In genomic region chr5:141940695-141941271, GRCh38 we compare ENCODE assay signal across 9 cellular contexts. TPM values are rescaled to one million over a fixed set of nuclear protein-coding genes. Genes with fewer than 3 reads are reported as not detected.
DNase-seq lines count a peak whose midpoint lies in the region; ATAC-seq and TF ChIP-seq lines count a peak whose summit lies in the region.
"Had no signal": no experiment of that assay in that cellular context is flagged by ENCODE, and none has a peak within 500 bp of the region (broad histone marks: within the 10 kb centered on the region; RNA-seq: fewer than 3 reads in every experiment).

No MANE protein-coding gene starts in this region.

- no peak for ATAC-seq in CD4-positive, CD25-positive, alpha-beta regulatory T cell (ENCODE audit: low read depth in 2 of 2)

- no peak overlapping the region for H3K4me3 Mint-ChIP-seq in CD4-positive, CD25-positive, alpha-beta regulatory T cell
- no peak overlapping the region for H3K4me3 Mint-ChIP-seq in endothelial cell (ENCODE audit: unreplicated experiment)
- H3K4me3 Mint-ChIP-seq in CD8-positive, alpha-beta memory T cell = no peak overlapping the region

- H3K27ac Mint-ChIP-seq in CD4-positive, CD25-positive, alpha-beta regulatory T cell = peak overlapping the region in 2 of 3 donors; percentile 57 to 76
- peak overlapping the region; percentile 63 for H3K27ac Mint-ChIP-seq in endothelial cell (ENCODE audit: unreplicated experiment)
- H3K27ac Mint-ChIP-seq in CD8-positive, alpha-beta memory T cell = peak overlapping the region in 4 of 8 donors; percentile 70 to 92 (median 79)

- H3K4me1 Mint-ChIP-seq in CD4-positive, CD25-positive, alpha-beta regulatory T cell = peaks cover 0 to 8% (median 2%) of the 10 kb centered on the region in 4 donors
- peaks cover 40% of the 10 kb centered on the region for H3K4me1 Mint-ChIP-seq in endothelial cell (ENCODE audit: unreplicated experiment)
- H3K4me1 Mint-ChIP-seq in CD8-positive, alpha-beta memory T cell = peaks cover 0 to 2% (median 0%) of the 10 kb centered on the region in 3 donors

- H3K36me3 ChIP-seq in CD4-positive, CD25-positive, alpha-beta regulatory T cell (ENCODE audit: control insufficient read depth, insufficient read depth, low read length) = peaks cover 39% of the 10 kb centered on the region
- peaks cover 20% of the 10 kb centered on the region for H3K36me3 ChIP-seq in HAP-1 (replicated peaks)
- H3K36me3 ChIP-seq in CD8-positive, alpha-beta memory T cell (ENCODE audit: insufficient read depth, low read length) = peaks cover 9% of the 10 kb centered on the region

- no peaks in the 10 kb centered on the region for H3K27me3 Mint-ChIP-seq in CD4-positive, CD25-positive, alpha-beta regulatory T cell
- peaks cover 7% of the 10 kb centered on the region for H3K27me3 Mint-ChIP-seq in endothelial cell (ENCODE audit: unreplicated experiment)
- H3K27me3 Mint-ChIP-seq in CD8-positive, alpha-beta memory T cell = no peaks in the 10 kb centered on the region

- H3K27ac ChIP-seq in CD4-positive, CD25-positive, alpha-beta regulatory T cell (ENCODE audit: insufficient read depth, low read length, poor library complexity, severe bottlenecking) = no peak overlapping the region
- no peak overlapping the region for H3K27ac ChIP-seq in CD8-positive, alpha-beta memory T cell (ENCODE audit: low read depth, low read length)

- in situ Hi-C loops in HAP-1 (cut with MboI; ENCODE audit: low sequenced_read_pairs) = no loop called here

- no peaks in the 10 kb centered on the region for H3K27me3 ChIP-seq in CD4-positive, CD25-positive, alpha-beta regulatory T cell (ENCODE audit: control insufficient read depth, insufficient read depth, low read length)
- no peaks in the 10 kb centered on the region for H3K27me3 ChIP-seq in HAP-1 (ENCODE audit: low read depth)
- no peaks in the 10 kb centered on the region for H3K27me3 ChIP-seq in CD8-positive, alpha-beta memory T cell (ENCODE audit: insufficient read depth, low read length, poor library complexity, severe bottlenecking)

- H3K4me1 ChIP-seq in CD4-positive, CD25-positive, alpha-beta regulatory T cell (ENCODE audit: control insufficient read depth, insufficient read depth, low read length, poor library complexity, severe bottlenecking) = no peaks in the 10 kb centered on the region
- H3K4me1 ChIP-seq in HAP-1 = no peaks in the 10 kb centered on the region
- no peaks in the 10 kb centered on the region for H3K4me1 ChIP-seq in CD8-positive, alpha-beta memory T cell (ENCODE audit: insufficient read depth, low read length)

- CTCF ChIA-PET in CD8-positive, alpha-beta memory T cell (lab: Charles Lee) = interaction anchor here (0.9 to 1.4 kb wide), 4 partner anchors 10 to 29 kb away, joined by 3 read pairs; partner anchors contain the start of gene RNF14

- no peak for TF ChIP-seq CTCF in endothelial cell (IDR thresholded peaks at IDR 0.05; ENCODE audit: unreplicated experiment)

- no peak overlapping the region for H3K4me3 ChIP-seq in CD4-positive, CD25-positive, alpha-beta regulatory T cell (ENCODE audit: low read depth, low read length)
- no peak overlapping the region for H3K4me3 ChIP-seq in HAP-1
- no peak overlapping the region for H3K4me3 ChIP-seq in CD8-positive, alpha-beta memory T cell (ENCODE audit: low read length)

- H3K9me3 ChIP-seq in CD4-positive, CD25-positive, alpha-beta regulatory T cell (ENCODE audit: control insufficient read depth in 2 of 2, low read length in 2 of 2) = no peaks in the 10 kb centered on the region
- no peaks in the 10 kb centered on the region for H3K9me3 ChIP-seq in HAP-1
- H3K9me3 ChIP-seq in CD8-positive, alpha-beta memory T cell (ENCODE audit: low read length) = no peaks in the 10 kb centered on the region

- no peak for DNase-seq in CD4-positive, CD25-positive, alpha-beta regulatory T cell
- DNase-seq in RPMI7951 (ENCODE audit: low read depth) (peak; percentile 43), endothelial cell (ENCODE audit: low spot score) (no peak), pons (ENCODE audit: low spot score) (peak; percentile 47), 8988T (no peak), HAP-1 (ENCODE audit: low spot score in 2 of 2) (no peak), HCEC 1CT (no peak)
- DNase-seq in CD8-positive, alpha-beta memory T cell = no peak
- DNase-seq: stimulated activated CD4-positive, alpha-beta T cell treated with anti-CD3 and anti-CD28 coated beads, Interleukin-4, amount 100 ng/mL, for 1 hour had no signal

- H3K36me3 Mint-ChIP-seq in CD4-positive, CD25-positive, alpha-beta regulatory T cell = peaks cover 20% of the 10 kb centered on the region
- H3K36me3 Mint-ChIP-seq in endothelial cell (ENCODE audit: low read depth, unreplicated experiment) = peaks cover 34% of the 10 kb centered on the region
- H3K36me3 Mint-ChIP-seq in CD8-positive, alpha-beta memory T cell = peaks cover 3 to 44% (median 4%) of the 10 kb centered on the region in 3 donors

- no peaks in the 10 kb centered on the region for H3K9me3 Mint-ChIP-seq in CD4-positive, CD25-positive, alpha-beta regulatory T cell
- no peaks in the 10 kb centered on the region for H3K9me3 Mint-ChIP-seq in endothelial cell (ENCODE audit: unreplicated experiment)
- H3K9me3 Mint-ChIP-seq in CD8-positive, alpha-beta memory T cell = no peaks in the 10 kb centered on the region

- POLR2A ChIA-PET in CD8-positive, alpha-beta memory T cell (lab: Charles Lee) = no interaction called here

RNA-seq across cellular contexts. Expression of gene DELE1, which starts 17.1 kb away (rescaled TPM):
- total RNA-seq in CD4-positive, CD25-positive, alpha-beta regulatory T cell = 88.7 TPM
- polyA plus RNA-seq in CD4-positive, CD25-positive, alpha-beta regulatory T cell = 10 to 100 TPM; 31.3 to 50.4 (median 34.3) TPM
- 33.9 and 35.8 TPM in 2 replicates for total RNA-seq in RPMI7951 (2014; rRNA removed; shearing (Covaris generic))
- 115 TPM for total RNA-seq in endothelial cell (ENCODE audit: unreplicated experiment)
- total RNA-seq in CD8-positive, alpha-beta memory T cell = 10 to 100 TPM; 48.8 to 50.2 TPM
- polyA plus RNA-seq in CD8-positive, alpha-beta memory T cell = 27.3 TPM

RNA-seq across cellular contexts. Expression of gene PCDH12, which starts 17.2 kb away (rescaled TPM):
- total RNA-seq in CD4-positive, CD25-positive, alpha-beta regulatory T cell = not detected
- under 1 TPM; 0.12 to 0.33 (median 0.20) TPM for polyA plus RNA-seq in CD4-positive, CD25-positive, alpha-beta regulatory T cell
- total RNA-seq in RPMI7951 (2014; rRNA removed; shearing (Covaris generic)) = not detected in 2 replicates
- 64.0 TPM for total RNA-seq in endothelial cell (ENCODE audit: unreplicated experiment)
- total RNA-seq in CD8-positive, alpha-beta memory T cell = under 1 TPM; 0.33 to 0.88 TPM
- polyA plus RNA-seq in CD8-positive, alpha-beta memory T cell = 0.07 TPM

RNA-seq across cellular contexts. Expression of gene RNF14, which starts 28.1 kb away (rescaled TPM):
- total RNA-seq in CD4-positive, CD25-positive, alpha-beta regulatory T cell = 24.4 TPM
- polyA plus RNA-seq in CD4-positive, CD25-positive, alpha-beta regulatory T cell = 10 to 100 TPM; 38.2 to 56.8 (median 48.6) TPM
- total RNA-seq in RPMI7951 (2014; rRNA removed; shearing (Covaris generic)) = 65.5 and 66.9 TPM in 2 replicates
- 51.6 TPM for total RNA-seq in endothelial cell (ENCODE audit: unreplicated experiment)
- 10 to 100 TPM; 46.2 to 49.6 TPM for total RNA-seq in CD8-positive, alpha-beta memory T cell
- 43.7 TPM for polyA plus RNA-seq in CD8-positive, alpha-beta memory T cell

Comparison
In these comparisons a context has a peak if more than half of its experiments do, and no peak if none do; other contexts are left out.
1. DNase-seq: peak in RPMI7951 (single experiment) and pons (single experiment); none in CD4-positive, CD25-positive, alpha-beta regulatory T cell (0 of 3), endothelial cell (single experiment), 8988T (single experiment), HAP-1 (0 of 2), HCEC 1CT (single experiment) and CD8-positive, alpha-beta memory T cell (0 of 5).
2. RNA of gene PCDH12, which starts 17.2 kb away (total RNA-seq): 64.0 TPM in endothelial cell (single experiment); 0.33 to 0.88 TPM in CD8-positive, alpha-beta memory T cell, not detected in CD4-positive, CD25-positive, alpha-beta regulatory T cell (single experiment) and not detected in RPMI7951; every median in the first group is over 10 times any median in the second.